In genomic region chr6:31321820-31322219, GRCh38 we compare ENCODE assay signal across 20 cellular contexts.
"Had no signal": no experiment of that assay in that cellular context is flagged by ENCODE, and none has a peak within 500 bp of the region (broad histone marks: within the 10 kb centered on the region; RNA-seq: fewer than 3 reads in every experiment).

No MANE protein-coding gene starts in this region.

- H3K36me3 ChIP-seq: colonic mucosa, esophagus squamous epithelium, thyroid gland had no signal

- H3K4me3 Mint-ChIP-seq: activated CD8-positive, alpha-beta memory T cell treated with anti-CD3 and anti-CD28 coated beads, Interleukin-2, amount 10 ng/mL, durations not matched to agents 7 days and 5 days; activated naive CD8-positive, alpha-beta T cell; immature natural killer cell; stimulated activated naive B cell treated with anti-CD40 and anti-IgM and Interleukin-4, amounts not matched to agents 10 μg/mL and 1 μg/mL and 100 μg/mL, for 72 hours; T-helper 2 cell treated with Interferon-gamma antibody and Interleukin-4, amounts not matched to agents 5 μg/mL and 100 μg/mL, for 36 hours had no signal

- H3K27ac Mint-ChIP-seq: activated CD8-positive, alpha-beta memory T cell treated with anti-CD3 and anti-CD28 coated beads, Interleukin-2, amount 10 ng/mL, durations not matched to agents 7 days and 5 days; activated naive CD8-positive, alpha-beta T cell; immature natural killer cell; stimulated activated naive B cell treated with anti-CD40 and anti-IgM and Interleukin-4, amounts not matched to agents 10 μg/mL and 1 μg/mL and 100 μg/mL, for 72 hours; T-helper 2 cell treated with Interferon-gamma antibody and Interleukin-4, amounts not matched to agents 5 μg/mL and 100 μg/mL, for 36 hours had no signal

- H3K9me3 ChIP-seq: body of pancreas, colonic mucosa, esophagus squamous epithelium, thyroid gland had no signal

- ATAC-seq: activated CD4-positive, CD25-positive, alpha-beta regulatory T cell treated with anti-CD3 and anti-CD28 coated beads, Interleukin-2, amount 50 U/mL, for 24 hours; activated CD8-positive, alpha-beta memory T cell treated with anti-CD3 and anti-CD28 coated beads, Interleukin-2, amount 10 ng/mL, durations not matched to agents 7 days and 5 days; body of pancreas; stimulated activated naive B cell treated with anti-CD40 and anti-IgM and Interleukin-4, amounts not matched to agents 10 μg/mL and 1 μg/mL and 100 μg/mL, for 72 hours had no signal

- H3K4me3 ChIP-seq: body of pancreas, colonic mucosa, esophagus squamous epithelium, lung, thyroid gland had no signal

- H3K27me3 ChIP-seq: body of pancreas, colonic mucosa, esophagus squamous epithelium, thyroid gland had no signal

- H3K4me1 Mint-ChIP-seq: activated CD8-positive, alpha-beta memory T cell treated with anti-CD3 and anti-CD28 coated beads, Interleukin-2, amount 10 ng/mL, durations not matched to agents 7 days and 5 days; immature natural killer cell; stimulated activated naive B cell treated with anti-CD40 and anti-IgM and Interleukin-4, amounts not matched to agents 10 μg/mL and 1 μg/mL and 100 μg/mL, for 72 hours had no signal

- DNase-seq: activated CD4-positive, alpha-beta T cell treated with anti-CD3 and anti-CD28 coated beads, Interleukin-2, amount 50 U/mL, for 4 hours; activated CD8-positive, alpha-beta memory T cell treated with anti-CD3 and anti-CD28 coated beads, Interleukin-2, amount 10 ng/mL, durations not matched to agents 7 days and 5 days; activated T-cell treated with anti-CD3 and anti-CD28 coated beads, Interleukin-2, amount 50 U/mL, for 1 hour; amniotic stem cell; caudate nucleus; colonic mucosa; esophagus squamous epithelium; foreskin fibroblast; glutamatergic neuron; immature natural killer cell; midbrain; stimulated activated naive B cell treated with anti-CD40 and anti-IgM and Interleukin-4, amounts not matched to agents 10 μg/mL and 1 μg/mL and 100 μg/mL, for 72 hours; SW 1271; thyroid gland had no signal

- H3K4me1 ChIP-seq: body of pancreas, colonic mucosa, esophagus squamous epithelium, parathyroid adenoma, thyroid gland had no signal
